Comparison of ENCODE assay signal across 16 cellular contexts in genomic region chr20:53599378-53599777, GRCh38. TPM values are rescaled to one million over a fixed set of nuclear protein-coding genes. Genes with fewer than 3 reads are reported as not detected.
DNase-seq lines count a peak whose midpoint lies in the region; ATAC-seq, FAIRE-seq and TF ChIP-seq lines count a peak whose summit lies in the region.
"Had no signal": no experiment of that assay in that cellular context is flagged by ENCODE, and none has a peak within 500 bp of the region (broad histone marks: within the 10 kb centered on the region; RNA-seq: fewer than 3 reads in every experiment).

No MANE protein-coding gene starts in this region.

- peaks cover 9% of the 10 kb centered on the region for H3K79me2 ChIP-seq in DND-41 (ENCODE audit: insufficient read depth, low read length)
- peaks cover 81% of the 10 kb centered on the region for H3K79me2 ChIP-seq in K562 (ENCODE audit: control insufficient read depth, insufficient read depth, low read length)
- no peaks in the 10 kb centered on the region for H3K79me2 ChIP-seq in neural progenitor cell (ENCODE audit: low read depth)

- H4K20me1 ChIP-seq in DND-41 (ENCODE audit: insufficient read depth, low read length) (no peaks in the 10 kb centered on the region), K562 (replicated peaks; ENCODE audit: control insufficient read depth, insufficient read depth, low read length) (no peaks in the 10 kb centered on the region), neural progenitor cell (ENCODE audit: low read depth) (no peaks in the 10 kb centered on the region)

- no TSS peak for BruUV-seq in K562 (replicated peaks; lab: Mats Ljungman, UMichigan)

- FAIRE-seq in K562 (lab: Jason Lieb, UNC): no peak
- FAIRE-seq: D721Med, H54 had no signal

- peaks cover 23% of the 10 kb centered on the region for H3F3A ChIP-seq in neural progenitor cell (ENCODE audit: low read depth)

- WGBS in K562 (ENCODE audit: insufficient coverage, low coverage, missing lambda C conversion rate): 1% methylated on average over 4 of the region's 4 CpGs

- no peaks in the 10 kb centered on the region for H3K36me3 ChIP-seq in DND-41 (ENCODE audit: insufficient read depth, low read length)
- peaks cover 8% of the 10 kb centered on the region; the same call in 2 of the 3 replicates for H3K36me3 ChIP-seq in K562 (ENCODE audit: control insufficient read depth, insufficient read depth, low read length)
- H3K36me3 ChIP-seq in neural progenitor cell: no peaks in the 10 kb centered on the region
- H3K36me3 ChIP-seq: thyroid gland had no signal

- CTCF ChIA-PET in K562 (lab: Yijun Ruan, JAX; ENCODE audit: low intra/inter-chr PET ratio): no interaction called here

- ATAC-seq in DND-41 (ENCODE audit: insufficient read depth, low read depth) (no peak), K562 (no peak; the same call in 2 of the 3 replicates), HG03442 (IDR thresholded peaks at IDR 0.05; ENCODE audit: unreplicated experiment) (no peak)

- H3K9ac ChIP-seq in DND-41 (ENCODE audit: low read depth, low read length) (no peak overlapping the region), K562 (ENCODE audit: insufficient read depth in 1 of 2, low read depth in 2 of 2, low read length in 2 of 2) (peak overlapping the region; percentile 5 to 28; a peak in 1 of 4 replicates), neural progenitor cell (no peak overlapping the region)

- no peak for TF ChIP-seq RAD21 in K562 (CRISPR knock-in tag; conservative IDR thresholded peaks at IDR 0.05 in 1 of 2, IDR thresholded peaks at IDR 0.05 in 1 of 2)

- H3K4me3 Mint-ChIP-seq in neural progenitor cell: no peak overlapping the region

- POLR2A ChIA-PET in K562 (lab: Yijun Ruan, JAX): interaction anchor here (1.0 to 2.8 kb wide), 2 partner anchors 10 to 139 kb away, joined by 3 to 19 read pairs; no protein-coding TSS in a partner anchor

- peaks cover 37% of the 10 kb centered on the region for H3K4me1 Mint-ChIP-seq in neural progenitor cell

- TF ChIP-seq EP300 in K562 (IDR thresholded peaks at IDR 0.05; ENCODE audit: low read length): no peak

- in situ Hi-C loops in K562 (cut with MboI): no loop called here
- in situ Hi-C loops in GM13976 (cut with MboI; ENCODE audit: low sequenced_read_pairs, unreplicated experiment): loop anchor here (25.0 kb wide), 1 partner anchor 338 kb away; no protein-coding TSS in a partner anchor

- H3K4me3 ChIP-seq in DND-41 (ENCODE audit: low read depth in 1 of 2, low read length in 2 of 2) (no peak overlapping the region), K562 (no peak overlapping the region), neural progenitor cell (no peak overlapping the region)
- H3K4me3 ChIP-seq: coronary artery, thyroid gland had no signal

- no peak overlapping the region for H3K27ac ChIP-seq in DND-41 (ENCODE audit: low read length)
- H3K27ac ChIP-seq in K562 (ENCODE audit: extremely low read depth, low read depth, low read length): peak overlapping the region; percentile 21; the same call in 1 of the 3 replicates
- H3K27ac ChIP-seq in neural progenitor cell: no peak overlapping the region
- H3K27ac ChIP-seq: coronary artery had no signal

- peaks cover 13% of the 10 kb centered on the region for H3K4me1 ChIP-seq in DND-41 (ENCODE audit: insufficient read depth, low read length)
- peaks cover 22 to 30% of the 10 kb centered on the region in 2 experiments; a peak in 4 of 5 replicates for H3K4me1 ChIP-seq in K562 (replicated peaks in 1 of 2; ENCODE audit: control insufficient read depth in 2 of 2, insufficient read depth in 2 of 2, low read length in 2 of 2)
- H3K4me1 ChIP-seq in neural progenitor cell: peaks cover 38% of the 10 kb centered on the region

- peaks cover 3% of the 10 kb centered on the region for H3K9me3 Mint-ChIP-seq in neural progenitor cell

- DNase-seq in DND-41 (peak; percentile 1), NCI-H2171 (lab: John Stamatoyannopoulos, UW) (peak; percentile 20), K562 (ENCODE audit: extremely low read depth in 1 of 4, low spot score in 3 of 4) (no peak), neural progenitor cell (ENCODE audit: low spot score) (no peak), anterior cingulate cortex (lab: John Stamatoyannopoulos, UW) (no peak), NCI-H1930 (lab: John Stamatoyannopoulos, UW) (no peak), GM13976 (ENCODE audit: low spot score) (no peak)
- DNase-seq: activated CD4-positive, alpha-beta T cell treated with anti-CD3 and anti-CD28 coated beads for 1 hour; NCI-H1105 treated with DMSO at 0.1 percent for 48 hours; NCI-H526; SHP77; thyroid gland had no signal

- no peaks in the 10 kb centered on the region for H3K9me3 ChIP-seq in DND-41 (ENCODE audit: insufficient read depth, low read length, severe bottlenecking)
- no peaks in the 10 kb centered on the region for H3K9me3 ChIP-seq in K562 (replicated peaks; ENCODE audit: control insufficient read depth, insufficient read depth, low read depth, low read length)
- H3K9me3 ChIP-seq in neural progenitor cell (ENCODE audit: low read depth): no peaks in the 10 kb centered on the region
- H3K9me3 ChIP-seq: thyroid gland had no signal

- peaks cover 3% of the 10 kb centered on the region for H3K27me3 Mint-ChIP-seq in neural progenitor cell (ENCODE audit: insufficient read depth, low read depth)

- no peak overlapping the region for H2AFZ ChIP-seq in DND-41 (ENCODE audit: low read depth, low read length)
- 0 out of 2 replicates have a peak overlapping the region, but pooled peaks have one; percentile 22 for H2AFZ ChIP-seq in K562 (ENCODE audit: low read depth, low read length)
- no peak overlapping the region for H2AFZ ChIP-seq in neural progenitor cell (replicated peaks)

- intact Hi-C loops in K562 (cut with micrococcal nuclease): no loop called here

- H3K27me3 ChIP-seq in DND-41 (ENCODE audit: insufficient read depth, low read length, poor library complexity): no peaks in the 10 kb centered on the region
- no peaks in the 10 kb centered on the region for H3K27me3 ChIP-seq in K562 (ENCODE audit: control insufficient read depth in 2 of 2, insufficient read depth in 2 of 2, low read length in 2 of 2)
- no peaks in the 10 kb centered on the region for H3K27me3 ChIP-seq in neural progenitor cell
- H3K27me3 ChIP-seq: thyroid gland had no signal

- no peaks in the 10 kb centered on the region for H3K36me3 Mint-ChIP-seq in neural progenitor cell

- peak overlapping the region; percentile 19 for H3K27ac Mint-ChIP-seq in neural progenitor cell

- TF ChIP-seq POLR2A in K562 (conservative IDR thresholded peaks at IDR 0.05): no peak

- no peak overlapping the region for H3K4me2 ChIP-seq in DND-41 (ENCODE audit: insufficient read depth, low read length)
- peak overlapping the region; percentile 53 for H3K4me2 ChIP-seq in K562 (ENCODE audit: insufficient read depth, low read length)
- H3K4me2 ChIP-seq in neural progenitor cell: no peak overlapping the region

- TF ChIP-seq CTCF in DND-41 (IDR thresholded peaks at IDR 0.05; ENCODE audit: borderline replicate concordance, extremely low read depth, low read length, poor library complexity, severe bottlenecking) (no peak), K562 (IDR thresholded peaks at IDR 0.05 in 2 of 3, conservative IDR thresholded peaks at IDR 0.05 in 1 of 3; ENCODE audit: insufficient read depth in 2 of 3, low read depth in 1 of 3, low read length in 3 of 3) (no peak), neural progenitor cell (IDR thresholded peaks at IDR 0.05) (no peak), GM13976 (IDR thresholded peaks at IDR 0.05; ENCODE audit: borderline replicate concordance, control extremely low read depth, extremely low read depth, insufficient read depth, missing control alignments) (no peak)

- no peaks in the 10 kb centered on the region for H3K9me1 ChIP-seq in K562 (ENCODE audit: control insufficient read depth, insufficient read depth, low read length)

TF ChIP-seq in K562, 482 proteins besides CTCF, POLR2A, EP300 and RAD21 (continues in another document):
- no peak for TF ChIP-seq CXXC5 (CRISPR knock-in tag; IDR thresholded peaks at IDR 0.05)
- TF ChIP-seq ZNF134 (CRISPR knock-in tag; conservative IDR thresholded peaks at IDR 0.05): no peak
- TF ChIP-seq NFIC (IDR thresholded peaks at IDR 0.05): peak; percentile 57
- no peak for TF ChIP-seq MCM3 (IDR thresholded peaks at IDR 0.05)
- TF ChIP-seq KLF1 (tag; IDR thresholded peaks at IDR 0.05): no peak
- TF ChIP-seq L3MBTL2 (IDR thresholded peaks at IDR 0.05): no peak
- no peak for TF ChIP-seq GTF2F1 (IDR thresholded peaks at IDR 0.05; ENCODE audit: low read depth, low read length)
- TF ChIP-seq SRSF7 (optimal IDR thresholded peaks at IDR 0.05; ENCODE audit: low read depth, low read length): no peak
- TF ChIP-seq NFXL1 (CRISPR knock-in tag; IDR thresholded peaks at IDR 0.05): no peak
- TF ChIP-seq, protein P1, sequence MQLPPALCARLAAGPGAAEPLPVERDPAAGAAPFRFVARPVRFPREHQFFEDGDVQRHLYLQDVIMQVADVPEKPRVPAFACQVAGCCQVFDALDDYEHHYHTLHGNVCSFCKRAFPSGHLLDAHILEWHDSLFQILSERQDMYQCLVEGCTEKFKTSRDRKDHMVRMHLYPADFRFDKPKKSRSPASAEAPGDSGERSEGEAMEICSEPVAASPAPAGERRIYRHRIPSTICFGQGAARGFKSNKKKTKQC (CRISPR knock-in tag; IDR thresholded peaks at IDR 0.05): no peak
- TF ChIP-seq SPI1 (IDR thresholded peaks at IDR 0.05; ENCODE audit: borderline replicate concordance, low read depth, low read length): peak; percentile 8; the same call in 1 of the 2 replicates

RNA-seq across cellular contexts. Expression of gene ZNF217, which starts 5.7 kb away (rescaled TPM):
- total RNA-seq in K562 (2011; cell fraction: chromatin; rRNA removed; ENCODE audit: low replicate concordance): 27.8 and 53.4 TPM in 2 replicates
- 21.3 and 24.7 TPM in 2 replicates for total RNA-seq in K562 (2011; cell fraction: nucleolus; rRNA removed)
- total RNA-seq in K562 (2011; cell fraction: nucleoplasm; rRNA removed): 26.2 and 28.5 TPM in 2 replicates
- 16.8 and 17.7 TPM in 2 replicates for total RNA-seq in K562 (2014; rRNA removed)
- 23.4 and 25.0 TPM in 2 replicates for total RNA-seq in K562 (2014; rRNA removed; fragmentation: Illumina TruSeq; extraction: Trizol)
- total RNA-seq in K562 (2015; rRNA removed; fragmentation: Illumina TruSeq; extraction: Trizol): 18.7 and 21.8 TPM in 2 replicates
- total RNA-seq in K562 (2021): 39.7 and 41.8 TPM in 2 replicates
- 11.4 and 12.9 TPM in 2 replicates for polyA plus RNA-seq in K562 (2011; rRNA removed)
- polyA plus RNA-seq in K562 (2011; cell fraction: cytosol; rRNA removed): 6.8 and 8.6 TPM in 2 replicates
- polyA plus RNA-seq in K562 (2011; cell fraction: nucleus; rRNA removed): 19.8 and 24.3 TPM in 2 replicates
- polyA plus RNA-seq in K562 (2012): 17.7 and 21.1 TPM in 2 replicates
- polyA plus RNA-seq in K562 (2014; fragmentation: Illumina TruSeq; extraction: Trizol): 19.3 and 26.7 TPM in 2 replicates
- polyA plus RNA-seq in K562 (2014; fragmentation: Nextera tagmentation; extraction: Ambion mirVana): 1 to 10 TPM; 3.0 to 7.1 TPM
- 16.0 and 23.5 TPM in 2 replicates for polyA plus RNA-seq in K562 (2014; rRNA removed)
- 36.2 and 44.6 TPM in 2 replicates for polyA minus RNA-seq in K562 (2011; rRNA and poly(A)+ RNA removed)
- 21.7 and 25.7 TPM in 2 replicates for polyA minus RNA-seq in K562 (2011; cell fraction: cytosol; rRNA and poly(A)+ RNA removed)
- 19.7 and 29.4 TPM in 2 replicates for polyA minus RNA-seq in K562 (2011; cell fraction: nucleus; rRNA and poly(A)+ RNA removed)
- 76.3 and 84.4 TPM in 2 replicates for total RNA-seq in neural progenitor cell (ENCODE audit: low replicate concordance)

Comparison
In these comparisons a context has a peak if more than half of its experiments do, and no peak if none do; other contexts are left out.
1. DNase-seq: peak in DND-41 (single experiment) and NCI-H2171 (single experiment); none in K562 (0 of 4), neural progenitor cell (single experiment), anterior cingulate cortex (0 of 58), NCI-H1930 (0 of 2) and GM13976 (single experiment).
2. H3K9ac ChIP-seq: peak in K562 (2 of 2); none in DND-41 (single experiment) and neural progenitor cell (single experiment).